16 cellular contexts compared by ENCODE assay signal in the genomic region with DNA sequence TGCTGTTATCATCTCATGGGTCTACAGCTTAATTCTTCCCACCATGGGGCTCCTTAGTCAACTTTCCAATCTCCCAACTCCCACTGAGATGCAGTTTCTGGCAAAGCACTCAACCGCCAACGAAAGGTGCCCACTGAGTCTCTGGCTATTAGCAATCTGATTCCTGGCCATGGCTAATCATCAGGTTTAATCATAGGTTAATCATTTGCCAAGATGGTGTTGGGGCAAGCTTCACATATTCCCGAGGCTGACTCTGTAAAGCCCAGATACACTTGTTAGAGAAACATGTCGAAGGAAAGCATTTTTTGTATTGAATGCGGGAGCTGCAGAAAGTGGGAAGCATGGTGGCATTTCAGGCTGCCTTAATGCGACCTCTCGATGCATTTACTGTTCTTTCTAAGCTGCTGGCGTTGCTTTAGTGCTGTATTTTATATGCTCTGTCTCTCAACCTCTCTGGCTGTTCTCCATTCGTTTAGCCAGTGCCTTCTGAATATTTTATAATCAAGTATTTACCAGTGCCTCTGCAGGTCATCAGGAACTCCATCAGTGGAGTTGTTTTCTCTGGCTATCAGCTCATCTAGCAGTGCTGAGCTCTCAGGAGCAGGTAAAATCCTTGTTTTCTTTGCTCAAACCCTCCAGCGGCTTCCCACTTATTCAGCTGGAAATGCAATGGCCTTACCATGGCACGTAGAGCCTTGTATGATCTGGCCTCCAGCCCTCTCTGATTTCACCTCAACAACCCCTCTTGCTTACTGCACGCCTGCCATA.
DNase-seq lines count a peak whose midpoint lies in the region; ATAC-seq and TF ChIP-seq lines count a peak whose summit lies in the region.
"Had no signal": no experiment of that assay in that cellular context is flagged by ENCODE, and none has a peak within 500 bp of the region (broad histone marks: within the 10 kb centered on the region; RNA-seq: fewer than 3 reads in every experiment).

No MANE protein-coding gene starts in this region.

- no peak overlapping the region for H3K27ac Mint-ChIP-seq in progenitor cell of endocrine pancreas
- H3K27ac Mint-ChIP-seq: CD4-positive, alpha-beta T cell; H9 had no signal

- H3K4me1 Mint-ChIP-seq in progenitor cell of endocrine pancreas (ENCODE audit: low read depth) = peaks cover 13% of the 10 kb centered on the region

- no peaks in the 10 kb centered on the region for H3K36me3 Mint-ChIP-seq in progenitor cell of endocrine pancreas (ENCODE audit: insufficient read depth)

- peak overlapping the region; percentile 25 for H3K4me3 Mint-ChIP-seq in progenitor cell of endocrine pancreas (ENCODE audit: low read depth)
- H3K4me3 Mint-ChIP-seq: CD4-positive, alpha-beta T cell; H9 had no signal

- TF ChIP-seq CTCF in VCaP (conservative IDR thresholded peaks at IDR 0.05) (no peak), epithelial cell of proximal tubule (conservative IDR thresholded peaks at IDR 0.05; ENCODE audit: low read depth, low read length) (no peak), progenitor cell of endocrine pancreas (IDR thresholded peaks at IDR 0.05; ENCODE audit: unreplicated experiment) (no peak)

- H3K4me3 ChIP-seq in epithelial cell of proximal tubule (ENCODE audit: low read depth, low read length) = no peak overlapping the region
- H3K4me3 ChIP-seq: A549 had no signal

- DNase-seq in epithelial cell of proximal tubule (ENCODE audit: low read depth) = peak; percentile 74
- DNase-seq in left kidney (ENCODE audit: low read depth, low spot score) = peak; percentile 37
- DNase-seq in progenitor cell of endocrine pancreas (ENCODE audit: low spot score, unreplicated experiment) = no peak
- DNase-seq in NCI-H146 treated with DMSO at 0.1 percent for 48 hours (lab: John Stamatoyannopoulos, UW; ENCODE audit: unreplicated experiment) = no peak
- no peak for DNase-seq in MV-4-11 (lab: John Stamatoyannopoulos, UW)
- DNase-seq in H4 (ENCODE audit: low spot score) = no peak
- DNase-seq: AML-193; Caco-2; CD4-positive, alpha-beta T cell; GOT3; H9 had no signal

- ATAC-seq in GM21576 (IDR thresholded peaks at IDR 0.05; ENCODE audit: unreplicated experiment) = no peak
- ATAC-seq: A549 had no signal

- H3K9me3 Mint-ChIP-seq in progenitor cell of endocrine pancreas (ENCODE audit: low read depth) = no peaks in the 10 kb centered on the region
- H3K9me3 Mint-ChIP-seq: CD4-positive, alpha-beta T cell; H9 had no signal

- peaks cover 6% of the 10 kb centered on the region for H3K27me3 Mint-ChIP-seq in progenitor cell of endocrine pancreas
- H3K27me3 Mint-ChIP-seq: CD4-positive, alpha-beta T cell had no signal

- H3K27ac ChIP-seq in VCaP = peak overlapping the region; percentile 49; the same call in 1 of the 2 replicates
- H3K27ac ChIP-seq: 22Rv1, A549, C4-2B had no signal

Comparison
In these comparisons a context has a peak if more than half of its experiments do, and no peak if none do; other contexts are left out.
1. DNase-seq: peak in epithelial cell of proximal tubule (single experiment) and left kidney (single experiment); none in progenitor cell of endocrine pancreas (single experiment), NCI-H146 treated with DMSO at 0.1 percent for 48 hours (single experiment), MV-4-11 (single experiment) and H4 (single experiment).